Comparison of ENCODE assay signal across 15 cellular contexts in genomic region chr4:94533405-94534223, GRCh38.
DNase-seq lines count a peak whose midpoint lies in the region; ATAC-seq, FAIRE-seq and TF ChIP-seq lines count a peak whose summit lies in the region.
"Had no signal": no experiment of that assay in that cellular context is flagged by ENCODE, and none has a peak within 500 bp of the region (broad histone marks: within the 10 kb centered on the region; RNA-seq: fewer than 3 reads in every experiment).

No MANE protein-coding gene starts in this region.

- BruUV-seq in endothelial cell of umbilical vein (replicated peaks; lab: Mats Ljungman, UMichigan) = no TSS peak

- H3K4me3 ChIP-seq in endothelial cell of umbilical vein (replicated peaks in 1 of 3; ENCODE audit: insufficient read depth in 1 of 3, low read depth in 1 of 3, low read length in 3 of 3) (no peak overlapping the region), smooth muscle cell (no peak overlapping the region)
- H3K4me3 ChIP-seq: MG63 had no signal

- ATAC-seq in HG02610 (IDR thresholded peaks at IDR 0.05; ENCODE audit: unreplicated experiment) = no peak
- no peak for ATAC-seq in effector memory CD8-positive, alpha-beta T cell (replicated peaks)
- ATAC-seq: activated naive CD8-positive, alpha-beta T cell treated with anti-CD3 and anti-CD28 coated beads, Interleukin-2, amount 50 U/mL, for 24 hours had no signal

- peaks cover 88% of the 10 kb centered on the region for H3K79me2 ChIP-seq in endothelial cell of umbilical vein (ENCODE audit: control insufficient read depth, insufficient read depth, low read length)
- H3K79me2 ChIP-seq in smooth muscle cell (ENCODE audit: low read depth) = peaks cover 94% of the 10 kb centered on the region

- TF ChIP-seq POLR2A in endothelial cell of umbilical vein (IDR thresholded peaks at IDR 0.05; ENCODE audit: low read depth, low read length) = no peak

- no peak overlapping the region for H2AFZ ChIP-seq in endothelial cell of umbilical vein (ENCODE audit: low read depth, low read length)
- no peak overlapping the region for H2AFZ ChIP-seq in smooth muscle cell (ENCODE audit: low read depth)

- H3K9me1 ChIP-seq in endothelial cell of umbilical vein (replicated peaks; ENCODE audit: control insufficient read depth, extremely low read depth, insufficient read depth, low read length) = no peaks in the 10 kb centered on the region

- H4K20me1 ChIP-seq in endothelial cell of umbilical vein (replicated peaks; ENCODE audit: control insufficient read depth, extremely low read depth, insufficient read depth, low read length) (no peaks in the 10 kb centered on the region), smooth muscle cell (ENCODE audit: low read depth) (peaks cover 3% of the 10 kb centered on the region)

- H3K4me3 Mint-ChIP-seq in effector memory CD8-positive, alpha-beta T cell = no peak overlapping the region
- H3K4me3 Mint-ChIP-seq: activated naive CD8-positive, alpha-beta T cell treated with anti-CD3 and anti-CD28 coated beads, Interleukin-2, amount 50 U/mL, for 24 hours; T-helper 1 cell treated with Interleukin-12 subunit alpha and Interleukin-12 subunit beta and Interleukin-4 antibody, amounts not matched to agents 30 μg/mL and 1 μg/mL, for 36 hours had no signal

- dilution Hi-C loops in endothelial cell of umbilical vein (cut with MboI; ENCODE audit: extremely low pct_ligation_motif_present, low sequenced_read_pairs) = no loop called here

- no peak for FAIRE-seq in endothelial cell of umbilical vein (lab: Jason Lieb, UNC)

- H3K9ac ChIP-seq in endothelial cell of umbilical vein (replicated peaks; ENCODE audit: extremely low read depth, insufficient read depth, low read length) (no peak overlapping the region), smooth muscle cell (ENCODE audit: low read depth) (peak overlapping the region; percentile 31)

- no peaks in the 10 kb centered on the region for H3K36me3 ChIP-seq in endothelial cell of umbilical vein (ENCODE audit: control insufficient read depth in 2 of 2, extremely low read depth in 1 of 2, insufficient read depth in 2 of 2, low read length in 2 of 2)
- no peaks in the 10 kb centered on the region for H3K36me3 ChIP-seq in smooth muscle cell (ENCODE audit: low read depth)
- H3K36me3 ChIP-seq: MG63 had no signal

- POLR2A ChIA-PET in endothelial cell of umbilical vein (lab: Charles Lee) = no interaction called here

- intact Hi-C loops in endothelial cell of umbilical vein (cut with micrococcal nuclease) = no loop called here

- H3K27me3 Mint-ChIP-seq in effector memory CD8-positive, alpha-beta T cell = no peaks in the 10 kb centered on the region
- H3K27me3 Mint-ChIP-seq: activated naive CD8-positive, alpha-beta T cell treated with anti-CD3 and anti-CD28 coated beads, Interleukin-2, amount 50 U/mL, for 24 hours had no signal

- TF ChIP-seq CTCF in endothelial cell of umbilical vein (IDR thresholded peaks at IDR 0.05; ENCODE audit: extremely low read depth in 1 of 2, insufficient read depth in 1 of 2, low read depth in 1 of 2, low read length in 2 of 2) (no peak), smooth muscle cell (IDR thresholded peaks at IDR 0.05; ENCODE audit: borderline replicate concordance, insufficient read depth, poor library complexity, severe bottlenecking) (no peak)

- H3K4me1 ChIP-seq in endothelial cell of umbilical vein (ENCODE audit: control insufficient read depth, extremely low read depth, insufficient read depth, low read length) (peaks cover 72% of the 10 kb centered on the region), smooth muscle cell (ENCODE audit: low read depth) (peaks cover 51% of the 10 kb centered on the region)

- H3F3A ChIP-seq in smooth muscle cell (ENCODE audit: low read depth) = peaks cover 25% of the 10 kb centered on the region

- no peaks in the 10 kb centered on the region for H3K36me3 Mint-ChIP-seq in effector memory CD8-positive, alpha-beta T cell (ENCODE audit: insufficient read depth)

- 50% methylated on average over 4 of the region's 4 CpGs for WGBS in smooth muscle cell (ENCODE audit: low lambda C conversion rate)

- DNase-seq in NCI-H510A treated with DMSO at 0.1 percent for 48 hours (lab: John Stamatoyannopoulos, UW) (peak; percentile 69), NCI-H510A (lab: John Stamatoyannopoulos, UW) (no peak), NCI-H2171 treated with DMSO at 0.1 percent for 48 hours (lab: John Stamatoyannopoulos, UW) (peak; percentile 25), endothelial cell of umbilical vein (ENCODE audit: low read depth, low spot score) (peak; percentile 48), smooth muscle cell (lab: John Stamatoyannopoulos, UW; ENCODE audit: unreplicated experiment) (no peak)
- no peak for DNase-seq in stimulated activated CD4-positive, alpha-beta T cell treated with anti-CD3 and anti-CD28 coated beads, Interleukin-2, amount 100 ng/mL, for 24 hours
- no peak for DNase-seq in effector memory CD8-positive, alpha-beta T cell
- DNase-seq: 8988T; activated CD8-positive, alpha-beta memory T cell treated with anti-CD3 and anti-CD28 coated beads for 24 hours; activated naive CD8-positive, alpha-beta T cell treated with anti-CD3 and anti-CD28 coated beads, Interleukin-2, amount 50 U/mL, for 24 hours; effector CD4-positive, alpha-beta T cell; hypothalamus; MG63 had no signal

- CTCF ChIA-PET in endothelial cell of umbilical vein (lab: Charles Lee) = no interaction called here

- peaks cover 4% of the 10 kb centered on the region in 2 donors for H3K4me1 Mint-ChIP-seq in effector memory CD8-positive, alpha-beta T cell (ENCODE audit: low read depth in 2 of 2)

- H3K27ac Mint-ChIP-seq in effector memory CD8-positive, alpha-beta T cell = no peak overlapping the region
- H3K27ac Mint-ChIP-seq: activated naive CD8-positive, alpha-beta T cell treated with anti-CD3 and anti-CD28 coated beads, Interleukin-2, amount 50 U/mL, for 24 hours; T-helper 1 cell treated with Interleukin-12 subunit alpha and Interleukin-12 subunit beta and Interleukin-4 antibody, amounts not matched to agents 30 μg/mL and 1 μg/mL, for 36 hours had no signal

- no peaks in the 10 kb centered on the region for H3K9me3 ChIP-seq in endothelial cell of umbilical vein (replicated peaks; ENCODE audit: control insufficient read depth, insufficient read depth, low read length)
- no peaks in the 10 kb centered on the region for H3K9me3 ChIP-seq in smooth muscle cell (replicated peaks; ENCODE audit: low read depth)
- H3K9me3 ChIP-seq: MG63 had no signal

- peak overlapping the region; percentile 12 for H3K4me2 ChIP-seq in endothelial cell of umbilical vein (ENCODE audit: insufficient read depth, low read length)
- peak overlapping the region; percentile 71 for H3K4me2 ChIP-seq in smooth muscle cell

- H3K27ac ChIP-seq in endothelial cell of umbilical vein (ENCODE audit: insufficient read depth, low read depth, low read length) (no peak overlapping the region), smooth muscle cell (ENCODE audit: low read depth) (peak overlapping the region; percentile 83)

- H3K27me3 ChIP-seq in endothelial cell of umbilical vein (ENCODE audit: control insufficient read depth in 2 of 2, insufficient read depth in 2 of 2, low read length in 2 of 2) (no peaks in the 10 kb centered on the region), smooth muscle cell (ENCODE audit: low read depth) (no peaks in the 10 kb centered on the region)
- H3K27me3 ChIP-seq: MG63 had no signal

- H3K9me3 Mint-ChIP-seq in effector memory CD8-positive, alpha-beta T cell = no peaks in the 10 kb centered on the region
- H3K9me3 Mint-ChIP-seq: activated naive CD8-positive, alpha-beta T cell treated with anti-CD3 and anti-CD28 coated beads, Interleukin-2, amount 50 U/mL, for 24 hours; T-helper 1 cell treated with Interleukin-12 subunit alpha and Interleukin-12 subunit beta and Interleukin-4 antibody, amounts not matched to agents 30 μg/mL and 1 μg/mL, for 36 hours had no signal

TF ChIP-seq in endothelial cell of umbilical vein, 7 proteins besides CTCF, POLR2A, EP300 and RAD21:
- no peak for TF ChIP-seq MYC (IDR thresholded peaks at IDR 0.05; ENCODE audit: low read depth, low read length)
- no peak for TF ChIP-seq EZH2 (IDR thresholded peaks at IDR 0.05; ENCODE audit: borderline replicate concordance, low read depth, low read length, severe bottlenecking)
- no peak for TF ChIP-seq JUN (IDR thresholded peaks at IDR 0.05; ENCODE audit: borderline replicate concordance, insufficient read depth, insufficient read length, low read depth)
- TF ChIP-seq FOS (IDR thresholded peaks at IDR 0.05; ENCODE audit: borderline replicate concordance, insufficient read depth, low read length) = no peak
- TF ChIP-seq POLR2AphosphoS5 (IDR thresholded peaks at IDR 0.05; ENCODE audit: insufficient read depth, low read depth, low read length) = no peak
- TF ChIP-seq GATA2 (IDR thresholded peaks at IDR 0.05; ENCODE audit: insufficient read depth, insufficient read length, low read depth, low read length) = no peak
- no peak for TF ChIP-seq MAX (IDR thresholded peaks at IDR 0.05; ENCODE audit: insufficient read depth, insufficient read length)

Comparison
In these comparisons a context has a peak if more than half of its experiments do, and no peak if none do; other contexts are left out.
1. DNase-seq: peak in NCI-H510A treated with DMSO at 0.1 percent for 48 hours (single experiment), NCI-H2171 treated with DMSO at 0.1 percent for 48 hours (single experiment) and endothelial cell of umbilical vein (single experiment); none in NCI-H510A (single experiment), smooth muscle cell (single experiment), stimulated activated CD4-positive, alpha-beta T cell treated with anti-CD3 and anti-CD28 coated beads, Interleukin-2, amount 100 ng/mL, for 24 hours (0 of 2) and effector memory CD8-positive, alpha-beta T cell (0 of 3).